In the genomic region with DNA sequence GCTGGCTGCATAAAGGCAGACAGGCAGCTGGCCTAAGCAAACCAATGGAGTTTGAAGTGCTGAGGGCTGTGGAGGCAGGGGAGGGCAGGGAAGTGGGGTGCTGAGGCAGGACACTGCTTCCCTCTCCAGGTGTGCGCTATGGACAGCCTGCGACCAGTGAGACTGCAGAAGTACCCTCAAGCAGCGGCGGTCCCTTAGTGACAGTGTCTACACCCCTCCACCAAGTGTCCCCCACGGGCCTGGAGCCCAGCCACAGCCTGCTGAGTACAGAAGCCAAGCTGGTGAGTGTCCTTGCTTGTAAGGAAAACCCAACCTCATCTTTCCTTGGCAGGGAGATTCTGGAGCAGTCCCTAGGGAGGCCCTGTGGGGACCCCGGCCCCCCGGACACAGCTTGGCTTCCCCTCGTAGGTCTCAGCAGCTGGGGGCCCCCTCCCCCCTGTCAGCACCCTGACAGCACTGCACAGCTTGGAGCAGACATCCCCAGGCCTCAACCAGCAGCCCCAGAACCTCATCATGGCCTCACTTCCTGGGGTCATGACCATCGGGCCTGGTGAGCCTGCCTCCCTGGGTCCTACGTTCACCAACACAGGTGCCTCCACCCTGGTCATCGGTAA, we compare ENCODE assay signal across 37 cellular contexts. TPM values are rescaled to one million over a fixed set of nuclear protein-coding genes. Genes with fewer than 3 reads are reported as not detected.
"Had no signal": no experiment of that assay in that cellular context is flagged by ENCODE, and none has a peak within 500 bp of the region (broad histone marks: within the 10 kb centered on the region; RNA-seq: fewer than 3 reads in every experiment).

No MANE protein-coding gene starts in this region.

- H3K27me3 ChIP-seq: MG63 had no signal

- H3K4me3 Mint-ChIP-seq: activated CD4-positive, alpha-beta T cell treated with anti-CD3 and anti-CD28 coated beads, Interleukin-2, amount 10 ng/mL, durations not matched to agents 24 days and 14 days; activated CD8-positive, alpha-beta T cell treated with anti-CD3 and anti-CD28 coated beads for 36 hours; activated naive CD8-positive, alpha-beta T cell treated with anti-CD3 and anti-CD28 coated beads for 36 hours; activated T-cell treated with anti-CD3 and anti-CD28 coated beads, Interleukin-2, amount 50 U/mL, for 72 hours; activated T-helper 17 cell treated with anti-CD3 and anti-CD28 coated beads, Interleukin-2, amount 50 U/mL, for 72 hours; T-helper 2 cell treated with Interferon-gamma antibody and Interleukin-4, amounts not matched to agents 5 μg/mL and 100 μg/mL, for 36 hours had no signal

- H3K4me3 ChIP-seq: MG63, PC-9 had no signal

- H3K4me1 Mint-ChIP-seq: activated CD4-positive, alpha-beta T cell treated with anti-CD3 and anti-CD28 coated beads, Interleukin-2, amount 10 ng/mL, durations not matched to agents 24 days and 14 days had no signal

- H3K36me3 Mint-ChIP-seq: activated naive CD8-positive, alpha-beta T cell treated with anti-CD3 and anti-CD28 coated beads for 36 hours had no signal

- H3K9me3 ChIP-seq: MG63 had no signal

- H2AFZ ChIP-seq: PC-9 had no signal

- H3K27ac Mint-ChIP-seq: activated CD4-positive, alpha-beta T cell treated with anti-CD3 and anti-CD28 coated beads, Interleukin-2, amount 10 ng/mL, durations not matched to agents 24 days and 14 days; activated CD8-positive, alpha-beta T cell treated with anti-CD3 and anti-CD28 coated beads for 36 hours; activated naive CD8-positive, alpha-beta T cell treated with anti-CD3 and anti-CD28 coated beads for 36 hours; activated T-cell treated with anti-CD3 and anti-CD28 coated beads, Interleukin-2, amount 50 U/mL, for 72 hours; activated T-helper 17 cell treated with anti-CD3 and anti-CD28 coated beads, Interleukin-2, amount 50 U/mL, for 72 hours; T-helper 2 cell treated with Interferon-gamma antibody and Interleukin-4, amounts not matched to agents 5 μg/mL and 100 μg/mL, for 36 hours had no signal

- H3K4me2 ChIP-seq: PC-9 had no signal

- DNase-seq: activated CD4-positive, alpha-beta T cell treated with anti-CD3 and anti-CD28 coated beads, Interleukin-2, amount 10 ng/mL, durations not matched to agents 24 days and 14 days; activated CD4-positive, alpha-beta T cell treated with anti-CD3 and anti-CD28 coated beads, Interleukin-2, amount 50 U/mL, for 4 hours; activated CD8-positive, alpha-beta T cell treated with anti-CD3 and anti-CD28 coated beads for 36 hours; activated effector memory CD4-positive, alpha-beta T cell treated with anti-CD3 and anti-CD28 coated beads, Interleukin-2, amount 50 U/mL, for 16 hours; activated naive CD4-positive, alpha-beta T cell; activated naive CD4-positive, alpha-beta T cell treated with anti-CD3 and anti-CD28 coated beads, Interleukin-2, amount 50 U/mL, for 16 hours; activated naive CD8-positive, alpha-beta T cell treated with anti-CD3 and anti-CD28 coated beads for 36 hours; activated T-cell treated with anti-CD3 and anti-CD28 coated beads, Interleukin-2, amount 50 U/mL, for 1 hour; activated T-cell treated with anti-CD3 and anti-CD28 coated beads, Interleukin-2, amount 50 U/mL, for 72 hours; amniotic stem cell; brain microvascular endothelial cell; central memory CD4-positive, alpha-beta T cell; Karpas-422; KBM-7; MG63; NCI-H1048; NCI-H1105 treated with DMSO at 0.1 percent for 48 hours; NCI-H1436; NCI-H1694; NCI-H1930; NCI-H2081 treated with DMSO at 0.1 percent for 48 hours; NCI-H345; NCI-H524 treated with DMSO at 0.1 percent for 48 hours; PC-9; SIG-M5 had no signal

- FAIRE-seq: RCC 7860, TTC549 had no signal

- H3K9me3 Mint-ChIP-seq: activated CD8-positive, alpha-beta T cell treated with anti-CD3 and anti-CD28 coated beads for 36 hours; activated naive CD8-positive, alpha-beta T cell treated with anti-CD3 and anti-CD28 coated beads for 36 hours; activated T-helper 17 cell treated with anti-CD3 and anti-CD28 coated beads, Interleukin-2, amount 50 U/mL, for 72 hours; T-helper 2 cell treated with Interferon-gamma antibody and Interleukin-4, amounts not matched to agents 5 μg/mL and 100 μg/mL, for 36 hours had no signal

- H3K27ac ChIP-seq: brain microvascular endothelial cell, PC-9, RWPE1 had no signal

- H3K36me3 ChIP-seq: brain microvascular endothelial cell, MG63 had no signal

RNA-seq across cellular contexts. Expression of gene HNF1A, which starts 17.9 kb away (rescaled TPM):
- total RNA-seq: activated CD4-positive, alpha-beta T cell treated with anti-CD3 and anti-CD28 coated beads, Interleukin-2, amount 10 ng/mL, durations not matched to agents 24 days and 14 days; activated CD8-positive, alpha-beta memory T cell treated with anti-CD3 and anti-CD28 coated beads for 36 hours; activated CD8-positive, alpha-beta T cell treated with anti-CD3 and anti-CD28 coated beads for 36 hours; activated naive CD8-positive, alpha-beta T cell treated with anti-CD3 and anti-CD28 coated beads for 36 hours; activated T-cell treated with anti-CD3 and anti-CD28 coated beads, Interleukin-2, amount 50 U/mL, for 72 hours; activated T-helper 17 cell treated with anti-CD3 and anti-CD28 coated beads, Interleukin-2, amount 50 U/mL, for 72 hours; aorta; NCI-H460; OCI-LY7; PC-9; Right ventricle myocardium inferior; SK-MEL-5; T-helper 1 cell treated with Interleukin-12 subunit alpha and Interleukin-12 subunit beta and Interleukin-4 antibody, amounts not matched to agents 30 ng/mL and 1 ng/mL, for 36 hours had no signal
